1 cellular context compared by ENCODE assay signal in the genomic region with DNA sequence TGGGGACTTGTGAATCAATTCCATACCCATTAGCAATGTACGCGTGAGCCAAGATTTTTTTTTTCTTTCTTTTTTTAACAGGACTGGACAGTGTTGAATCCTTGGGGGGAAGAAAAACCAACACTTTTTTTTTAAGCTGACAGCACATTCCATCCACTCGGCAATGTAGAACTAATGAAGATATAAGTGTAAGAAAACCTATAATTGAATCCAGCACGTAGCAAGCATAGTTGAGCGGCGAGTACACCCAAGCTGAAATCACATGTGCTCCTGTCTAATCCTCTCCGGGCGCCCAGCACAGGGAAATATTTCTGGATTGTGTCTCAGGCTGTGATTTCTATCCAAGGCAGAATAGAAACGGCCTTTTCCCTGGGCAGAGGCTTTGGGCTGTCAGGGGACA.
TF ChIP-seq lines count a peak whose summit lies in the region.

No MANE protein-coding gene starts in this region.

TF ChIP-seq in HCT116, 20 proteins besides CTCF, POLR2A, EP300 and RAD21 (continued from another document):
- TF ChIP-seq REST (IDR thresholded peaks at IDR 0.05; ENCODE audit: low read depth) = no peak
- TF ChIP-seq SRF (IDR thresholded peaks at IDR 0.05; ENCODE audit: low read depth) = no peak
- TF ChIP-seq ZBTB33 (IDR thresholded peaks at IDR 0.05; ENCODE audit: extremely low read depth, insufficient replicate concordance, low read length) = no peak
